ENCODE assay signal across 8 cellular contexts in the genomic region with DNA sequence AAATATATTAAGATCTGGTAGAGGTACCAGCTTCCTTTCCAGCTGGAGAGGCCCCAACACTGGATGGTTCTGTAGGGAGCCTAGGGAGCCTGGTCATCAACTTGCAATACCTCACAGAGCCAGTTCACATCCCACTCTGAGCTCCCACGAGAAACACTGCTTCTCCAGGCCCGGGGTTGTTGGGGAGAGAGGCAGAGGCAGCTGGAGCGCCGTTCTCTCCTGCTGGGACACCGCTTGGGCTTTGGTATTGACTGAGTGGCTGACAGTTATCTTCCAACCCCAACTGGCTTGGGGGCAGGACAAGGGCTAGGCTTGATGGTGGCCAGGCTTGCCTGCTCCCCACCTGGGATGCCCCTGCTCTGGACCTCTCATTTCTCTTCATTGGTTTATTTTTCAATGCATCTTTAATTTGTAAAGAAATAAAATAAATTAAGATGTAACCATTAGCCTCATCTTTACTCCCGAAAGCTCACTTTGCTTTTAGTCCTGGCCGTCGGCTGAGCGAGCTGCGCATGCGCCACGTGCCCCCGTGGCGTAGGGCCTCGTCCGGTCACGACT. TPM values are rescaled to one million over a fixed set of nuclear protein-coding genes. Genes with fewer than 3 reads are reported as not detected.
A peak's percentile ranks its signal among the peaks of the same experiment; 100 is the strongest.
DNase-seq lines count a peak whose midpoint lies in the region; ATAC-seq, FAIRE-seq and TF ChIP-seq lines count a peak whose summit lies in the region.

No MANE protein-coding gene starts in this region.

- H3K36me3 ChIP-seq in SK-N-MC (ENCODE audit: insufficient read depth, low read length) = no peaks in the 10 kb centered on the region; the same call in 1 of the 2 replicates
- H3K36me3 ChIP-seq in mammary epithelial cell (ENCODE audit: insufficient read depth, low read length) = peaks cover 19% of the 10 kb centered on the region
- H3K36me3 ChIP-seq in kidney (ENCODE audit: control insufficient read depth in 1 of 2, insufficient read depth in 2 of 2, low read length in 2 of 2) = peaks cover 30 to 38% of the 10 kb centered on the region in 2 donors

- BruUV-seq in mammary epithelial cell (replicated peaks; lab: Mats Ljungman, UMichigan) = TSS peak; percentile 37

- DNase-seq in AG20443 (ENCODE audit: low spot score) (peak; percentile 96), SK-N-MC (ENCODE audit: low read depth, low spot score) (no peak), mammary epithelial cell (no peak), kidney (no peak), globus pallidus (ENCODE audit: low spot score) (no peak)
- peak; percentile 49 for DNase-seq in stimulated activated CD4-positive, alpha-beta T cell treated with anti-CD3 and anti-CD28 coated beads, Interleukin-1b, Interleukin-23, amount 100 ng/mL, for 1 hour (ENCODE audit: low read depth in 2 of 2)

- ATAC-seq in GM18867 (IDR thresholded peaks at IDR 0.05; ENCODE audit: unreplicated experiment) (peak; percentile 41), HG03378 (IDR thresholded peaks at IDR 0.05; ENCODE audit: unreplicated experiment) (peak; percentile 40)

- no peak for TF ChIP-seq CTCF in mammary epithelial cell (conservative IDR thresholded peaks at IDR 0.05 in 1 of 2, IDR thresholded peaks at IDR 0.05 in 1 of 2; ENCODE audit: extremely low read depth in 1 of 2, insufficient read depth in 1 of 2, low read depth in 1 of 2, low read length in 2 of 2)
- TF ChIP-seq CTCF in kidney (IDR thresholded peaks at IDR 0.05; ENCODE audit: borderline replicate concordance, extremely low read depth, insufficient read depth) = no peak

- intact Hi-C loops in mammary epithelial cell (cut with micrococcal nuclease) (loop anchor here (1.0 to 2.0 kb wide), 2 partner anchors 28 to 41 kb away; partner anchors contain the start of gene SEC24C), kidney (cut with DNase I) (no loop called here)

- H3K79me2 ChIP-seq in mammary epithelial cell (ENCODE audit: insufficient read depth, low read length) = peaks cover 51% of the 10 kb centered on the region

- no peaks in the 10 kb centered on the region for H3K9me3 ChIP-seq in SK-N-MC (ENCODE audit: low read depth, low read length)
- no peaks in the 10 kb centered on the region for H3K9me3 ChIP-seq in mammary epithelial cell (replicated peaks; ENCODE audit: insufficient read depth, low read length)
- no peaks in the 10 kb centered on the region for H3K9me3 ChIP-seq in kidney (ENCODE audit: control insufficient read depth in 1 of 2, low read length in 2 of 2)

- H3K9ac ChIP-seq in SK-N-MC (ENCODE audit: insufficient read length) (peak overlapping the region; percentile 65), mammary epithelial cell (ENCODE audit: insufficient read depth, low read length) (peak overlapping the region; percentile 79), kidney (ENCODE audit: low read length in 2 of 2) (peak overlapping the region in 1 of 2 donors; percentile 74)

- no peaks in the 10 kb centered on the region for H3K27me3 ChIP-seq in mammary epithelial cell (ENCODE audit: insufficient read depth, low read length)

- FAIRE-seq in kidney (lab: Jason Lieb, UNC) = no peak

- 23% methylated on average over 12 of the region's 17 CpGs for WGBS in mammary epithelial cell (ENCODE audit: low coverage, missing lambda C conversion rate)

- H3K4me1 ChIP-seq in mammary epithelial cell (ENCODE audit: insufficient read depth, low read length) (peaks cover 30% of the 10 kb centered on the region), kidney (ENCODE audit: control insufficient read depth in 1 of 2, insufficient read depth in 1 of 2, low read depth in 1 of 2, low read length in 2 of 2) (peaks cover 0 to 24% of the 10 kb centered on the region in 2 donors)

- peak overlapping the region; percentile 78 for H2AFZ ChIP-seq in mammary epithelial cell (ENCODE audit: low read depth, low read length)

- dilution Hi-C loops in mammary epithelial cell (cut with HindIII; ENCODE audit: low sequenced_read_pairs) = no loop called here

- CTCF ChIA-PET in mammary epithelial cell (lab: Charles Lee; ENCODE audit: low non-redundant PET) = no interaction called here

- peak overlapping the region; percentile 89 for H3K4me2 ChIP-seq in mammary epithelial cell (ENCODE audit: insufficient read depth, low read depth, low read length)

- no peaks in the 10 kb centered on the region for H4K20me1 ChIP-seq in mammary epithelial cell (ENCODE audit: insufficient read depth, low read length)

- H3K27ac ChIP-seq in SK-N-MC (0 out of 2 replicates have a peak overlapping the region, but pooled peaks have one; percentile 31), mammary epithelial cell (ENCODE audit: insufficient read depth, low read depth, low read length) (peak overlapping the region; percentile 76), kidney (ENCODE audit: low read depth in 2 of 2, low read length in 2 of 2) (peak overlapping the region; percentile 98)

- H3K4me3 ChIP-seq in SK-N-MC = peak overlapping the region; percentile 82
- peak overlapping the region; percentile 75 to 92 (median 84) for H3K4me3 ChIP-seq in mammary epithelial cell (replicated peaks in 1 of 3; ENCODE audit: insufficient read depth in 1 of 3, low read depth in 2 of 3, low read length in 3 of 3)
- peak overlapping the region; percentile 84 to 88 for H3K4me3 ChIP-seq in kidney (ENCODE audit: low read length in 2 of 2)

- in situ Hi-C loops in mammary epithelial cell (cut with MboI; ENCODE audit: low sequenced_read_pairs in 2 of 2) = no loop called here

RNA-seq across cellular contexts. Expression of gene CHCHD1, which starts 10.0 kb away (rescaled TPM):
- 10 to 100 TPM; 11.7 to 24.7 TPM for total RNA-seq in mammary epithelial cell
- 36.9 TPM for polyA plus RNA-seq in mammary epithelial cell
- 10.5 TPM for polyA minus RNA-seq in mammary epithelial cell
- 23.4 TPM for total RNA-seq in kidney
- 105 TPM for polyA plus RNA-seq in kidney (ENCODE audit: insufficient read depth, low read depth, low replicate concordance)

RNA-seq across cellular contexts. Expression of gene ZSWIM8, which starts 13.6 kb away (rescaled TPM):
- total RNA-seq in mammary epithelial cell = 10 to 100 TPM; 62.5 to 67.6 TPM
- 54.3 TPM for polyA plus RNA-seq in mammary epithelial cell
- 61.7 TPM for polyA minus RNA-seq in mammary epithelial cell
- total RNA-seq in kidney = 91.8 TPM
- polyA plus RNA-seq in kidney (ENCODE audit: insufficient read depth, low read depth, low replicate concordance) = 96.7 TPM

RNA-seq across cellular contexts. Expression of gene SEC24C, which starts 27.6 kb away (rescaled TPM):
- total RNA-seq in mammary epithelial cell = 10 to 100 TPM; 48.0 to 68.0 TPM
- 62.6 TPM for polyA plus RNA-seq in mammary epithelial cell
- 134 TPM for polyA minus RNA-seq in mammary epithelial cell
- 66.9 TPM for total RNA-seq in kidney
- 39.2 TPM for polyA plus RNA-seq in kidney (ENCODE audit: insufficient read depth, low read depth, low replicate concordance)

RNA-seq across cellular contexts. Expression of gene NDST2, which starts 39.6 kb away (rescaled TPM):
- total RNA-seq in mammary epithelial cell (10 to 100 TPM in 1 of 2 donors, 1 to 10 TPM in 1; 9.3 to 18.5 TPM), kidney (42.6 TPM)
- polyA plus RNA-seq in mammary epithelial cell (10.8 TPM), kidney (ENCODE audit: insufficient read depth, low read depth, low replicate concordance) (11.7 TPM)
- polyA minus RNA-seq in mammary epithelial cell = 6.7 TPM

Comparison
In these comparisons a context has a peak if more than half of its experiments do, and no peak if none do; other contexts are left out.
1. DNase-seq: peak in AG20443 (single experiment) and stimulated activated CD4-positive, alpha-beta T cell treated with anti-CD3 and anti-CD28 coated beads, Interleukin-1b, Interleukin-23, amount 100 ng/mL, for 1 hour (2 of 2); none in SK-N-MC (single experiment), mammary epithelial cell (single experiment), kidney (single experiment) and globus pallidus (single experiment).
2. H3K27ac ChIP-seq: peak in every context shown above with its lines; median percentile 98 in kidney; 76 in mammary epithelial cell; 31 in SK-N-MC.
3. Peak in every context shown above with its lines, with median percentiles within 50 percentile points of each other: H3K4me3 ChIP-seq.